In the genomic region with DNA sequence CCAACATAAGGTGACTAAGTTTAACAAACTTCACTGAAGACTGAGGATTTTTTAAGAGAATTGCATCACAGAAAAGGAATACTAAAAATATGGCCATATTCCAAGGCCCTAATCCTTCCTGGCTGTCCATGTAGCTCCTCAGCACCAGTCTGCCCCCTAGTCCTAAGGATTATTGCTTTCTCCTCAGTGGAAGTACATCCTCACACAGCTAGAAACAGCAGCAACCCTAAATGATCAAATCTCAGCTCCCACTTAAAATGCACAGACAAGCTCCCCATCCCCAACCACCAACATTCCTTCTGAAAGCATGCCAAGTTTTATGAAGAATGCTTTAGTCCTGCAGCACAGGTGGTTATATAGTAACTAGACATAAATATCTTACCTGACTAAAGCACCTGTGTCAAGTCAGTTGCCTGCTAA, we compare ENCODE assay signal across 13 cellular contexts. TPM values are rescaled to one million over a fixed set of nuclear protein-coding genes. Genes with fewer than 3 reads are reported as not detected.
DNase-seq lines count a peak whose midpoint lies in the region; FAIRE-seq and TF ChIP-seq lines count a peak whose summit lies in the region.
"Had no signal": no experiment of that assay in that cellular context is flagged by ENCODE, and none has a peak within 500 bp of the region (broad histone marks: within the 10 kb centered on the region; RNA-seq: fewer than 3 reads in every experiment).

No MANE protein-coding gene starts in this region.

- H3K27me3 ChIP-seq in suprapubic skin (no peaks in the 10 kb centered on the region), trophoblast cell (ENCODE audit: insufficient read depth, low read length) (no peaks in the 10 kb centered on the region)
- H3K27me3 ChIP-seq: colonic mucosa had no signal

- H3K18ac ChIP-seq in trophoblast cell (ENCODE audit: low read length): no peak overlapping the region

- no peak overlapping the region for H2BK5ac ChIP-seq in trophoblast cell (ENCODE audit: low read depth, low read length, poor library complexity)

- H4K8ac ChIP-seq in trophoblast cell (ENCODE audit: low read depth, low read length): no peak overlapping the region

- H3K79me2 ChIP-seq in trophoblast cell (ENCODE audit: control insufficient read depth, insufficient read depth, low read length, poor library complexity): no peaks in the 10 kb centered on the region

- no peak for TF ChIP-seq EP300 in suprapubic skin (IDR thresholded peaks at IDR 0.05)

- no peak overlapping the region for H4K12ac ChIP-seq in trophoblast cell (ENCODE audit: low read depth, low read length)

- TF ChIP-seq CTCF in astrocyte of the spinal cord (IDR thresholded peaks at IDR 0.05; ENCODE audit: low read depth, low read length) (no peak), suprapubic skin (IDR thresholded peaks at IDR 0.05) (no peak), coronary artery (IDR thresholded peaks at IDR 0.05) (no peak)

- H3K4me1 ChIP-seq in suprapubic skin (peaks cover 24% of the 10 kb centered on the region), trophoblast cell (ENCODE audit: control insufficient read depth in 1 of 2, insufficient read depth in 2 of 2, low read length in 2 of 2) (peaks cover 7 to 9% of the 10 kb centered on the region in 2 experiments)
- H3K4me1 ChIP-seq: colonic mucosa had no signal

- H3K36me3 ChIP-seq in suprapubic skin (no peaks in the 10 kb centered on the region), trophoblast cell (ENCODE audit: control insufficient read depth in 1 of 2, insufficient read depth in 2 of 2, low read length in 2 of 2) (no peaks in the 10 kb centered on the region)
- H3K36me3 ChIP-seq: colonic mucosa had no signal

- in situ Hi-C loops in astrocyte of the spinal cord (cut with HindIII; ENCODE audit: low sequenced_read_pairs): loop anchor here (25.0 kb wide), 1 partner anchor 166 kb away; no protein-coding TSS in a partner anchor

- no peak overlapping the region for H2AK5ac ChIP-seq in trophoblast cell (ENCODE audit: low read length)

- no peak for FAIRE-seq in HTR-8/SVneo (lab: Jason Lieb, UNC)
- FAIRE-seq: small intestine had no signal

- H2AFZ ChIP-seq in trophoblast cell (ENCODE audit: insufficient read depth, low read length, poor library complexity): no peak overlapping the region

- H3K27ac ChIP-seq in suprapubic skin (peak overlapping the region; percentile 75), trophoblast cell (ENCODE audit: low read depth, low read length) (no peak overlapping the region), coronary artery (peak overlapping the region in 1 of 2 donors; percentile 66)
- H3K27ac ChIP-seq: colonic mucosa had no signal

- H3K4me2 ChIP-seq in trophoblast cell (ENCODE audit: low read length): no peak overlapping the region

- no peaks in the 10 kb centered on the region for H3K79me1 ChIP-seq in trophoblast cell (ENCODE audit: low read length)

- no peak overlapping the region for H3K9ac ChIP-seq in trophoblast cell (ENCODE audit: low read length)

- TF ChIP-seq POLR2A in suprapubic skin (IDR thresholded peaks at IDR 0.05): no peak

- H3K14ac ChIP-seq in trophoblast cell (ENCODE audit: low read length): no peak overlapping the region

- peak; percentile 90 for DNase-seq in HCEC 1CT
- DNase-seq in astrocyte of the spinal cord (ENCODE audit: low read depth, low spot score): peak; percentile 55
- DNase-seq in hepatic stellate cell (ENCODE audit: low spot score): peak; percentile 11
- DNase-seq in suprapubic skin (ENCODE audit: low spot score in 2 of 2): no peak
- DNase-seq in trophoblast cell: no peak
- no peak for DNase-seq in HTR-8/SVneo (ENCODE audit: insufficient read length, low spot score)
- no peak for DNase-seq in coronary artery (ENCODE audit: low spot score)
- no peak for DNase-seq in SW 1271 (lab: John Stamatoyannopoulos, UW)
- DNase-seq: activated B cell treated with CpG ODN at 0.5 μM for 24 hours, colonic mucosa, NCI-H1105, NCI-H526 treated with DMSO at 0.1 percent for 48 hours, small intestine had no signal

- no peak overlapping the region for H3K23ac ChIP-seq in trophoblast cell (ENCODE audit: low read length)

- no peak overlapping the region for H4K91ac ChIP-seq in trophoblast cell (ENCODE audit: low read depth, low read length)

- H3K9me3 ChIP-seq in suprapubic skin: no peaks in the 10 kb centered on the region
- H3K9me3 ChIP-seq in trophoblast cell (ENCODE audit: insufficient read depth, low read depth, low read length): no peaks in the 10 kb centered on the region
- H3K9me3 ChIP-seq: colonic mucosa had no signal

- no peak overlapping the region for H3K4ac ChIP-seq in trophoblast cell (ENCODE audit: low read depth, low read length)

- no peak overlapping the region for H2BK120ac ChIP-seq in trophoblast cell (ENCODE audit: insufficient read depth, low read length, poor library complexity)

- no peak overlapping the region for H2BK12ac ChIP-seq in trophoblast cell (ENCODE audit: low read length)

- no peak overlapping the region for H3K4me3 ChIP-seq in astrocyte of the spinal cord (ENCODE audit: low read depth, low read length)
- H3K4me3 ChIP-seq in suprapubic skin: no peak overlapping the region
- H3K4me3 ChIP-seq in trophoblast cell (ENCODE audit: low read depth, low read length): no peak overlapping the region
- no peak overlapping the region for H3K4me3 ChIP-seq in coronary artery
- H3K4me3 ChIP-seq: colonic mucosa had no signal

RNA-seq across cellular contexts. Expression of a gene that starts 14.7 kb away (rescaled TPM):
- 10 to 100 TPM; 13.1 to 48.0 (median 20.6) TPM for total RNA-seq in suprapubic skin
- 8.0 and 8.2 TPM in 2 replicates for polyA plus RNA-seq in trophoblast cell (2013)
- total RNA-seq: activated B cell treated with CpG ODN at 0.5 μM for 24 hours had no signal

Comparison
In these comparisons a context has a peak if more than half of its experiments do, and no peak if none do; other contexts are left out.
1. DNase-seq: peak in HCEC 1CT (single experiment), astrocyte of the spinal cord (single experiment) and hepatic stellate cell (single experiment); none in suprapubic skin (0 of 2), trophoblast cell (0 of 2), HTR-8/SVneo (single experiment), coronary artery (single experiment) and SW 1271 (0 of 2).